ENCODE assay signal across 1 cellular context in the genomic region with DNA sequence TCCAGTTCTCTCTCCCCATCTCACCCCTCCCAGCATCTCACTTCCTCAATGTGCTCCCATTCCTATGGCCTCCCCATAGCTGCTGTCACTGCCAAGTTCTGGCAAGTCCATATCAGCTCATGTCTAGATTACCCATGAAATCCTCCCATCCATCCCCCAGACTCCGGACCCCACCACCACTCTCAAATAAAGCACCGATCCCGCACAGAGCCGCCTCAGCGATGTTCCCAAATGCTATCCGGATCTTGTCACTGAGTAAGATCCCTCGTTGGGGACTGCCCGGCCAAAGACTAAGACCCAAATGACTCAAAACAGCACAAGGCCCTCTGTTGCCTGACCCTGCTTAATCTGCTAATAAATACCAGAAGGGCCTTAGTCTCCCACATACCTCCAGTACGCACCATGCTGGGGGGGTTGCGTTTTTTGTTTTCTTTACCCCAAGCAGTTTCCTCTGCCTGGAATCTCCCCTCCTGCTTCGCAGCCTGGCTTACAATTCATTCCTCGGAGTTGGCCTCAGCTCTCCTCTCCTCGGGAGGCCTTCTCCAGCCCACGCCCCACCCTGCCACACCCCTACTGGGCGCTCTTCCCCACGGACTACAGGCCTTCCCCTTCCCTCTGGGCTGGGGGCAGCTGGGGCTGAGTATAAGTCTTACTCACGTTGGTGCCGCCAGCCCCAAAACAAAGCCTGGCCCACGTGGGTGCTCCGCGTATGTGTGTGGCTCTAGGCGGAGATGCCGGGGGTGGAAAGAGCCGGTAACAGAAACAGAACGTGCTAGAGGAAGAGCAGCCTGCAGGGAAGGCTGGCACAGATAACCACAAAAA.
A peak's percentile ranks its signal among the peaks of the same experiment; 100 is the strongest.
TF ChIP-seq lines count a peak whose summit lies in the region.

No MANE protein-coding gene starts in this region.

TF ChIP-seq in HEK293, 187 proteins besides CTCF, POLR2A, EP300 and RAD21 (continued from another document):
- TF ChIP-seq IKZF3 (tag by site-specific recombination; IDR thresholded peaks at IDR 0.05), result no peak
- no peak for TF ChIP-seq ZNF585B (tag by site-specific recombination; IDR thresholded peaks at IDR 0.05)
- no peak for TF ChIP-seq HOXD13 (CRISPR knock-in tag; IDR thresholded peaks at IDR 0.05; ENCODE audit: borderline replicate concordance)
- TF ChIP-seq, protein P1, sequence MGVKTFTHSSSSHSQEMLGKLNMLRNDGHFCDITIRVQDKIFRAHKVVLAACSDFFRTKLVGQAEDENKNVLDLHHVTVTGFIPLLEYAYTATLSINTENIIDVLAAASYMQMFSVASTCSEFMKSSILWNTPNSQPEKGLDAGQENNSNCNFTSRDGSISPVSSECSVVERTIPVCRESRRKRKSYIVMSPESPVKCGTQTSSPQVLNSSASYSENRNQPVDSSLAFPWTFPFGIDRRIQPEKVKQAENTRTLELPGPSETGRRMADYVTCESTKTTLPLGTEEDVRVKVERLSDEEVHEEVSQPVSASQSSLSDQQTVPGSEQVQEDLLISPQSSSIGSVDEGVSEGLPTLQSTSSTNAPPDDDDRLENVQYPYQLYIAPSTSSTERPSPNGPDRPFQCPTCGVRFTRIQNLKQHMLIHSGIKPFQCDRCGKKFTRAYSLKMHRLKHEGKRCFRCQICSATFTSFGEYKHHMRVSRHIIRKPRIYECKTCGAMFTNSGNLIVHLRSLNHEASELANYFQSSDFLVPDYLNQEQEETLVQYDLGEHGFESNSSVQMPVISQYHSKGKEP (tag by site-specific recombination; IDR thresholded peaks at IDR 0.05), result no peak
- TF ChIP-seq RBAK (tag by site-specific recombination; IDR thresholded peaks at IDR 0.05), result no peak
- TF ChIP-seq SCRT2 (tag by site-specific recombination; IDR thresholded peaks at IDR 0.05), result no peak
- no peak for TF ChIP-seq PRDM1 (tag by site-specific recombination; IDR thresholded peaks at IDR 0.05)
- TF ChIP-seq OVOL3 (tag by site-specific recombination; IDR thresholded peaks at IDR 0.05), result no peak
- TF ChIP-seq OSR2 (tag by site-specific recombination; IDR thresholded peaks at IDR 0.05), result no peak
- no peak for TF ChIP-seq ZNF211 (tag by site-specific recombination; IDR thresholded peaks at IDR 0.05; ENCODE audit: low read depth)
- no peak for TF ChIP-seq ZNF223 (tag by site-specific recombination; IDR thresholded peaks at IDR 0.05)
- no peak for TF ChIP-seq ZNF302 (tag by site-specific recombination; IDR thresholded peaks at IDR 0.05; ENCODE audit: low read depth)
- no peak for TF ChIP-seq ZNF701 (tag by site-specific recombination; IDR thresholded peaks at IDR 0.05)
- TF ChIP-seq, protein P2, sequence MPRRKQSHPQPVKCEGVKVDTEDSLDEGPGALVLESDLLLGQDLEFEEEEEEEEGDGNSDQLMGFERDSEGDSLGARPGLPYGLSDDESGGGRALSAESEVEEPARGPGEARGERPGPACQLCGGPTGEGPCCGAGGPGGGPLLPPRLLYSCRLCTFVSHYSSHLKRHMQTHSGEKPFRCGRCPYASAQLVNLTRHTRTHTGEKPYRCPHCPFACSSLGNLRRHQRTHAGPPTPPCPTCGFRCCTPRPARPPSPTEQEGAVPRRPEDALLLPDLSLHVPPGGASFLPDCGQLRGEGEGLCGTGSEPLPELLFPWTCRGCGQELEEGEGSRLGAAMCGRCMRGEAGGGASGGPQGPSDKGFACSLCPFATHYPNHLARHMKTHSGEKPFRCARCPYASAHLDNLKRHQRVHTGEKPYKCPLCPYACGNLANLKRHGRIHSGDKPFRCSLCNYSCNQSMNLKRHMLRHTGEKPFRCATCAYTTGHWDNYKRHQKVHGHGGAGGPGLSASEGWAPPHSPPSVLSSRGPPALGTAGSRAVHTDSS (tag by site-specific recombination; IDR thresholded peaks at IDR 0.05), result no peak
- no peak for TF ChIP-seq ZNF157 (tag by site-specific recombination; IDR thresholded peaks at IDR 0.05)
- TF ChIP-seq, protein P3, sequence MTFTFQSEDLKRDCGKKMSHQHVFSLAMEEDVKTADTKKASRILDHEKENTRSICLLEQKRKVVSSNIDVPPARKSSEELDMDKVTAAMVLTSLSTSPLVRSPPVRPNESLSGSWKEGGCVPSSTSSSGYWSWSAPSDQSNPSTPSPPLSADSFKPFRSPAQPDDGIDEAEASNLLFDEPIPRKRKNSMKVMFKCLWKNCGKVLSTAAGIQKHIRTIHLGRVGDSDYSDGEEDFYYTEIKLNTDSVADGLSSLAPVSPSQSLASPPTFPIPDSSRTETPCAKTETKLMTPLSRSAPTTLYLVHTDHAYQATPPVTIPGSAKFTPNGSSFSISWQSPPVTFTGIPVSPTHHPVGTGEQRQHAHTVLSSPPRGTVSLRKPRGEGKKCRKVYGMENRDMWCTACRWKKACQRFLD (tag by site-specific recombination; IDR thresholded peaks at IDR 0.05), result no peak
- no peak for TF ChIP-seq ZNF394 (tag by site-specific recombination; IDR thresholded peaks at IDR 0.05; ENCODE audit: borderline replicate concordance)
- TF ChIP-seq, protein P4, sequence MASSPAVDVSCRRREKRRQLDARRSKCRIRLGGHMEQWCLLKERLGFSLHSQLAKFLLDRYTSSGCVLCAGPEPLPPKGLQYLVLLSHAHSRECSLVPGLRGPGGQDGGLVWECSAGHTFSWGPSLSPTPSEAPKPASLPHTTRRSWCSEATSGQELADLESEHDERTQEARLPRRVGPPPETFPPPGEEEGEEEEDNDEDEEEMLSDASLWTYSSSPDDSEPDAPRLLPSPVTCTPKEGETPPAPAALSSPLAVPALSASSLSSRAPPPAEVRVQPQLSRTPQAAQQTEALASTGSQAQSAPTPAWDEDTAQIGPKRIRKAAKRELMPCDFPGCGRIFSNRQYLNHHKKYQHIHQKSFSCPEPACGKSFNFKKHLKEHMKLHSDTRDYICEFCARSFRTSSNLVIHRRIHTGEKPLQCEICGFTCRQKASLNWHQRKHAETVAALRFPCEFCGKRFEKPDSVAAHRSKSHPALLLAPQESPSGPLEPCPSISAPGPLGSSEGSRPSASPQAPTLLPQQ (tag by site-specific recombination; IDR thresholded peaks at IDR 0.05), result no peak
- no peak for TF ChIP-seq ZNF140 (tag by site-specific recombination; IDR thresholded peaks at IDR 0.05)
- peak; percentile 91 for TF ChIP-seq EGR2 (tag by site-specific recombination; IDR thresholded peaks at IDR 0.05; ENCODE audit: low read depth)
- TF ChIP-seq ZNF239 (tag by site-specific recombination; IDR thresholded peaks at IDR 0.05), result no peak
- TF ChIP-seq, protein P5, sequence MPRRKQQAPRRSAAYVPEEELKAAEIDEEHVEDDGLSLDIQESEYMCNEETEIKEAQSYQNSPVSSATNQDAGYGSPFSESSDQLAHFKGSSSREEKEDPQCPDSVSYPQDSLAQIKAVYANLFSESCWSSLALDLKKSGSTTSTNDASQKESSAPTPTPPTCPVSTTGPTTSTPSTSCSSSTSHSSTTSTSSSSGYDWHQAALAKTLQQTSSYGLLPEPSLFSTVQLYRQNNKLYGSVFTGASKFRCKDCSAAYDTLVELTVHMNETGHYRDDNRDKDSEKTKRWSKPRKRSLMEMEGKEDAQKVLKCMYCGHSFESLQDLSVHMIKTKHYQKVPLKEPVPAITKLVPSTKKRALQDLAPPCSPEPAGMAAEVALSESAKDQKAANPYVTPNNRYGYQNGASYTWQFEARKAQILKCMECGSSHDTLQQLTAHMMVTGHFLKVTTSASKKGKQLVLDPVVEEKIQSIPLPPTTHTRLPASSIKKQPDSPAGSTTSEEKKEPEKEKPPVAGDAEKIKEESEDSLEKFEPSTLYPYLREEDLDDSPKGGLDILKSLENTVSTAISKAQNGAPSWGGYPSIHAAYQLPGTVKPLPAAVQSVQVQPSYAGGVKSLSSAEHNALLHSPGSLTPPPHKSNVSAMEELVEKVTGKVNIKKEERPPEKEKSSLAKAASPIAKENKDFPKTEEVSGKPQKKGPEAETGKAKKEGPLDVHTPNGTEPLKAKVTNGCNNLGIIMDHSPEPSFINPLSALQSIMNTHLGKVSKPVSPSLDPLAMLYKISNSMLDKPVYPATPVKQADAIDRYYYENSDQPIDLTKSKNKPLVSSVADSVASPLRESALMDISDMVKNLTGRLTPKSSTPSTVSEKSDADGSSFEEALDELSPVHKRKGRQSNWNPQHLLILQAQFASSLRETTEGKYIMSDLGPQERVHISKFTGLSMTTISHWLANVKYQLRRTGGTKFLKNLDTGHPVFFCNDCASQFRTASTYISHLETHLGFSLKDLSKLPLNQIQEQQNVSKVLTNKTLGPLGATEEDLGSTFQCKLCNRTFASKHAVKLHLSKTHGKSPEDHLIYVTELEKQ (tag by site-specific recombination; IDR thresholded peaks at IDR 0.05; ENCODE audit: borderline replicate concordance), result no peak
- no peak for TF ChIP-seq ZNF610 (tag by site-specific recombination; IDR thresholded peaks at IDR 0.05; ENCODE audit: borderline replicate concordance)
- TF ChIP-seq, protein P6, sequence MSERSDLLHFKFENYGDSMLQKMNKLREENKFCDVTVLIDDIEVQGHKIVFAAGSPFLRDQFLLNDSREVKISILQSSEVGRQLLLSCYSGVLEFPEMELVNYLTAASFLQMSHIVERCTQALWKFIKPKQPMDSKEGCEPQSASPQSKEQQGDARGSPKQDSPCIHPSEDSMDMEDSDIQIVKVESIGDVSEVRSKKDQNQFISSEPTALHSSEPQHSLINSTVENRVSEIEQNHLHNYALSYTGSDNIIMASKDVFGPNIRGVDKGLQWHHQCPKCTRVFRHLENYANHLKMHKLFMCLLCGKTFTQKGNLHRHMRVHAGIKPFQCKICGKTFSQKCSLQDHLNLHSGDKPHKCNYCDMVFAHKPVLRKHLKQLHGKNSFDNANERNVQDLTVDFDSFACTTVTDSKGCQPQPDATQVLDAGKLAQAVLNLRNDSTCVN (tag by site-specific recombination; optimal IDR thresholded peaks at IDR 0.05), result no peak
- no peak for TF ChIP-seq ZNF660 (tag by site-specific recombination; IDR thresholded peaks at IDR 0.05)
- no peak for TF ChIP-seq BCL11B (tag by site-specific recombination; IDR thresholded peaks at IDR 0.05; ENCODE audit: low read depth)
- peak; percentile 26; the same call in 1 of the 2 replicates for TF ChIP-seq ZNF423 (tag by site-specific recombination; IDR thresholded peaks at IDR 0.05)
- TF ChIP-seq, protein P7, sequence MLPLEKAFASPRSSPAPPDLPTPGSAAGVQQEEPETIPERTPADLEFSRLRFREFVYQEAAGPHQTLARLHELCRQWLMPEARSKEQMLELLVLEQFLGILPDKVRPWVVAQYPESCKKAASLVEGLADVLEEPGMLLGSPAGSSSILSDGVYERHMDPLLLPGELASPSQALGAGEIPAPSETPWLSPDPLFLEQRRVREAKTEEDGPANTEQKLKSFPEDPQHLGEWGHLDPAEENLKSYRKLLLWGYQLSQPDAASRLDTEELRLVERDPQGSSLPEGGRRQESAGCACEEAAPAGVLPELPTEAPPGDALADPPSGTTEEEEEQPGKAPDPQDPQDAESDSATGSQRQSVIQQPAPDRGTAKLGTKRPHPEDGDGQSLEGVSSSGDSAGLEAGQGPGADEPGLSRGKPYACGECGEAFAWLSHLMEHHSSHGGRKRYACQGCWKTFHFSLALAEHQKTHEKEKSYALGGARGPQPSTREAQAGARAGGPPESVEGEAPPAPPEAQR (tag by site-specific recombination; IDR thresholded peaks at IDR 0.05), result no peak
- TF ChIP-seq ZNF184 (tag by site-specific recombination; IDR thresholded peaks at IDR 0.05), result no peak
- no peak for TF ChIP-seq MYNN (tag by site-specific recombination; IDR thresholded peaks at IDR 0.05; ENCODE audit: borderline replicate concordance)
